Comparison of ENCODE assay signal across 17 cellular contexts in the genomic region with DNA sequence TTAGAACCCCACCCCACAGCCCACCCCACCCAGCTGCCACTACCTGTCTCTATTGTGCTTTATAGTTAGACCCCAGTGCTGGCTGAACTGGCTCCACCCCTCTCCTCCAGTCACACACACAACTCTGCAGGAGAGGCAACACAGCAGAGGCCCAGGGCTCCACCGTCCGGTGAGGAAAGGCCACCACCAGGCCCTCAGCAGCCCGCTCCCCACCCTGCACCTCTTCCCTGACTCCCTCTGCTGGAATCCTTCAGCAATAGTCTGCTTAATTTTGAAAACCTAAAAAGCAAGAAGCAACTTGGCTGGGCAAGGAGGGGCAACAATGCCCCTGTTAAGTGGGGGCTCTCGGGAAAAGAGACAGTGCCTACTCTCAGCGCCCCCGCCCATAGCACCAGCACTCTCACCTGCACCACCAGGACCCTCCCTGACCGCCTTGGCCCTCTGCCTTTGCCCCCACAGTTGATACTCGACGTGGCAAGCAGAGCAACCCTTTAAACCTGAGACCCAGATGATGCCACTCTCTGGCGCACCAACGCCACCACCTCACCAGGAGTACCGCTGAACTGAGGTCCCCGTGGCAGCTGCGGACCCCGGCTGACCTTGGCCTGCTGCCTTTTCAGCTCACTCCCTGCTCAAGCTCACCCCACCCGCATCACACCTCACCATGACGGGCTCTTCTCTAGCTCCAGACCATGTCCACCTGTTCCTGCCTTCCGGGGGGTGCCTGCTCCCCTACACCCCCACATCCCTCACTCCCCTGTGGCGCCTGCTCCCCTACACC. TPM values are rescaled to one million over a fixed set of nuclear protein-coding genes. Genes with fewer than 3 reads are reported as not detected.
DNase-seq lines count a peak whose midpoint lies in the region; ATAC-seq and TF ChIP-seq lines count a peak whose summit lies in the region.
"Had no signal": no experiment of that assay in that cellular context is flagged by ENCODE, and none has a peak within 500 bp of the region (broad histone marks: within the 10 kb centered on the region; RNA-seq: fewer than 3 reads in every experiment).

No MANE protein-coding gene starts in this region.

- H3K36me3 Mint-ChIP-seq in progenitor cell of endocrine pancreas (ENCODE audit: insufficient read depth) (peaks cover 14% of the 10 kb centered on the region), MCF 10A (ENCODE audit: insufficient read depth, unreplicated experiment) (peaks cover 56% of the 10 kb centered on the region)

- CTCF ChIA-PET in MCF 10A (lab: Yijun Ruan, JAX) = interaction anchor here (0.5 to 1.5 kb wide), 2 partner anchors 12 to 19 kb away, joined by 5 to 6 read pairs; no protein-coding TSS in a partner anchor

- H3K4me3 Mint-ChIP-seq in progenitor cell of endocrine pancreas (ENCODE audit: low read depth) (no peak overlapping the region), MCF 10A (ENCODE audit: unreplicated experiment) (no peak overlapping the region)
- H3K4me3 Mint-ChIP-seq: activated CD8-positive, alpha-beta T cell treated with anti-CD3 and anti-CD28 coated beads for 36 hours; activated naive CD8-positive, alpha-beta T cell treated with anti-CD3 and anti-CD28 coated beads for 36 hours; CD4-positive, alpha-beta memory T cell had no signal

- H3K27me3 Mint-ChIP-seq in progenitor cell of endocrine pancreas (no peaks in the 10 kb centered on the region), MCF 10A (ENCODE audit: insufficient read depth, unreplicated experiment) (no peaks in the 10 kb centered on the region)
- H3K27me3 Mint-ChIP-seq: activated CD8-positive, alpha-beta T cell treated with anti-CD3 and anti-CD28 coated beads for 36 hours; activated naive CD8-positive, alpha-beta T cell treated with anti-CD3 and anti-CD28 coated beads for 36 hours; CD4-positive, alpha-beta memory T cell had no signal

- DNase-seq in EH (ENCODE audit: low read depth) (peak; percentile 16), dermis blood vessel endothelial cell (peak; percentile 67), hypothalamus (lab: John Stamatoyannopoulos, UW) (peak in 31 of 51 donors; percentile 22 to 79 (median 49)), progenitor cell of endocrine pancreas (ENCODE audit: low spot score, unreplicated experiment) (peak; percentile 54), MCF 10A (ENCODE audit: unreplicated experiment) (no peak), NCI-H345 (lab: John Stamatoyannopoulos, UW) (no peak), epidermal melanocyte (ENCODE audit: insufficient read length, low spot score) (no peak)
- DNase-seq: activated CD8-positive, alpha-beta T cell treated with anti-CD3 and anti-CD28 coated beads for 36 hours; activated naive CD8-positive, alpha-beta T cell treated with anti-CD3 and anti-CD28 coated beads for 36 hours; CD4-positive, alpha-beta memory T cell; erythroblast; NCI-H69; SK-N-SH; spleen; stimulated activated CD8-positive, alpha-beta memory T cell treated with anti-CD3 and anti-CD28 coated beads, Interleukin-4, amount 100 ng/mL, for 48 hours had no signal

- ATAC-seq in GM19452 (IDR thresholded peaks at IDR 0.05; ENCODE audit: unreplicated experiment) = no peak
- ATAC-seq: activated CD8-positive, alpha-beta T cell treated with anti-CD3 and anti-CD28 coated beads for 36 hours had no signal

- POLR2A ChIA-PET in MCF 10A (lab: Yijun Ruan, JAX) = interaction anchor here (1.3 kb wide), 1 partner anchor 11 kb away, joined by 5 read pairs; no protein-coding TSS in a partner anchor

- TF ChIP-seq CTCF in progenitor cell of endocrine pancreas (IDR thresholded peaks at IDR 0.05; ENCODE audit: unreplicated experiment) (peak; percentile 60), MCF 10A (IDR thresholded peaks at IDR 0.05; ENCODE audit: unreplicated experiment) (no peak)

- peak overlapping the region; percentile 73 for H3K27ac Mint-ChIP-seq in progenitor cell of endocrine pancreas
- H3K27ac Mint-ChIP-seq in MCF 10A (ENCODE audit: low read depth, unreplicated experiment) = no peak overlapping the region
- H3K27ac Mint-ChIP-seq: activated CD8-positive, alpha-beta T cell treated with anti-CD3 and anti-CD28 coated beads for 36 hours; activated naive CD8-positive, alpha-beta T cell treated with anti-CD3 and anti-CD28 coated beads for 36 hours had no signal

- H3K4me1 Mint-ChIP-seq in progenitor cell of endocrine pancreas (ENCODE audit: low read depth) (no peaks in the 10 kb centered on the region), MCF 10A (ENCODE audit: insufficient read depth, unreplicated experiment) (no peaks in the 10 kb centered on the region)
- H3K4me1 Mint-ChIP-seq: activated naive CD8-positive, alpha-beta T cell treated with anti-CD3 and anti-CD28 coated beads for 36 hours had no signal

- no peaks in the 10 kb centered on the region for H3K9me3 Mint-ChIP-seq in progenitor cell of endocrine pancreas (ENCODE audit: low read depth)
- no peaks in the 10 kb centered on the region for H3K9me3 Mint-ChIP-seq in MCF 10A (ENCODE audit: unreplicated experiment)
- H3K9me3 Mint-ChIP-seq: activated CD8-positive, alpha-beta T cell treated with anti-CD3 and anti-CD28 coated beads for 36 hours; activated naive CD8-positive, alpha-beta T cell treated with anti-CD3 and anti-CD28 coated beads for 36 hours; CD4-positive, alpha-beta memory T cell had no signal

- intact Hi-C loops in MCF 10A (cut with micrococcal nuclease) = no loop called here

- no TSS peak for BruUV-seq in MCF 10A (replicated peaks; lab: Mats Ljungman, UMichigan)

RNA-seq across cellular contexts. Expression of gene NDUFA10, which starts 45.7 kb away (rescaled TPM):
- 99.9 and 147 TPM in 2 replicates for total RNA-seq in dermis blood vessel endothelial cell
- total RNA-seq in progenitor cell of endocrine pancreas = 95.3 and 96.4 TPM in 2 replicates
- 140 and 151 TPM in 2 replicates for total RNA-seq in MCF 10A (2022)

RNA-seq across cellular contexts. Expression of gene OR6B2, which starts 50.8 kb away (rescaled TPM):
- total RNA-seq in dermis blood vessel endothelial cell (not detected in 2 replicates), progenitor cell of endocrine pancreas (not detected in 2 replicates), MCF 10A (2022) (not detected in 2 replicates)
- total RNA-seq: activated CD8-positive, alpha-beta T cell treated with anti-CD3 and anti-CD28 coated beads for 36 hours; activated naive CD8-positive, alpha-beta T cell treated with anti-CD3 and anti-CD28 coated beads for 36 hours; CD4-positive, alpha-beta memory T cell; mononuclear cell; spleen had no signal

Comparison
In these comparisons a context has a peak if more than half of its experiments do, and no peak if none do; other contexts are left out.
1. DNase-seq: peak in EH (single experiment), dermis blood vessel endothelial cell (single experiment), hypothalamus (31 of 51) and progenitor cell of endocrine pancreas (single experiment); none in MCF 10A (single experiment), NCI-H345 (single experiment) and epidermal melanocyte (single experiment).